In genomic region chr2:15751477-15751876, GRCh38 we compare ENCODE assay signal across 31 cellular contexts.
"Had no signal": no experiment of that assay in that cellular context is flagged by ENCODE, and none has a peak within 500 bp of the region (broad histone marks: within the 10 kb centered on the region; RNA-seq: fewer than 3 reads in every experiment).

No MANE protein-coding gene starts in this region.

- H3K9me3 ChIP-seq: adrenal gland, body of pancreas, colonic mucosa had no signal

- ATAC-seq: activated CD4-positive, alpha-beta T cell treated with anti-CD3 and anti-CD28 coated beads for 36 hours; activated CD8-positive, alpha-beta memory T cell treated with anti-CD3 and anti-CD28 coated beads, Interleukin-2, amount 10 ng/mL, durations not matched to agents 7 days and 5 days; activated CD8-positive, alpha-beta T cell treated with anti-CD3 and anti-CD28 coated beads, Interleukin-2, amount 10 ng/mL, durations not matched to agents 7 days and 5 days; activated naive CD8-positive, alpha-beta T cell treated with anti-CD3 and anti-CD28 coated beads, Interleukin-2, amount 50 U/mL, for 24 hours; body of pancreas; esophagus mucosa; heart left ventricle had no signal

- H3K4me3 Mint-ChIP-seq: activated CD4-positive, alpha-beta memory T cell treated with anti-CD3 and anti-CD28 coated beads for 36 hours; activated CD4-positive, alpha-beta T cell treated with anti-CD3 and anti-CD28 coated beads for 36 hours; activated CD4-positive, alpha-beta T cell treated with anti-CD3 and anti-CD28 coated beads, Interleukin-2, amount 10 ng/mL, durations not matched to agents 24 days and 14 days; activated CD8-positive, alpha-beta memory T cell treated with anti-CD3 and anti-CD28 coated beads, Interleukin-2, amount 10 ng/mL, durations not matched to agents 7 days and 5 days; activated CD8-positive, alpha-beta T cell treated with anti-CD3 and anti-CD28 coated beads, Interleukin-2, amount 10 ng/mL, durations not matched to agents 7 days and 5 days; activated naive CD4-positive, alpha-beta T cell treated with anti-CD3 and anti-CD28 coated beads for 36 hours; activated naive CD4-positive, alpha-beta T cell treated with anti-CD3 and anti-CD28 coated beads, Interleukin-2, amount 50 U/mL, for 24 hours; activated naive CD8-positive, alpha-beta T cell treated with anti-CD3 and anti-CD28 coated beads for 36 hours; activated naive CD8-positive, alpha-beta T cell treated with anti-CD3 and anti-CD28 coated beads, Interleukin-2, amount 50 U/mL, for 24 hours; activated T-helper 1 cell treated with anti-CD3 and anti-CD28 coated beads, Interleukin-12 subunit alpha, Interleukin-12 subunit beta, Interleukin-2, Interleukin-4 antibody, amounts not matched to agents 30 ng/mL and 10 ng/mL and 1 ng/mL, durations not matched to agents 14 hours and 24 hours and 36 hours; dendritic cell treated with granulocyte-macrophage colony-stimulating factor and Interleukin-4, amounts not matched to agents 40 ng/mL and 50 ng/mL, for 4 days had no signal

- H3K9me3 Mint-ChIP-seq: activated CD4-positive, alpha-beta memory T cell treated with anti-CD3 and anti-CD28 coated beads for 36 hours; activated CD4-positive, alpha-beta T cell treated with anti-CD3 and anti-CD28 coated beads, Interleukin-2, amount 10 ng/mL, durations not matched to agents 24 days and 14 days; activated naive CD4-positive, alpha-beta T cell treated with anti-CD3 and anti-CD28 coated beads for 36 hours; activated naive CD4-positive, alpha-beta T cell treated with anti-CD3 and anti-CD28 coated beads, Interleukin-2, amount 50 U/mL, for 24 hours; activated naive CD8-positive, alpha-beta T cell treated with anti-CD3 and anti-CD28 coated beads for 36 hours; activated naive CD8-positive, alpha-beta T cell treated with anti-CD3 and anti-CD28 coated beads, Interleukin-2, amount 50 U/mL, for 24 hours; activated T-helper 1 cell treated with anti-CD3 and anti-CD28 coated beads, Interleukin-12 subunit alpha, Interleukin-12 subunit beta, Interleukin-2, Interleukin-4 antibody, amounts not matched to agents 30 ng/mL and 10 ng/mL and 1 ng/mL, durations not matched to agents 14 hours and 24 hours and 36 hours; activated T-helper 2 cell treated with anti-CD3 and anti-CD28 coated beads, Interferon-gamma antibody, Interleukin-2, Interleukin-4, amounts not matched to agents 10 μg/mL and 5 μg/mL and 100 μg/mL, durations not matched to agents 14 hours and 24 hours and 36 hours; dendritic cell treated with granulocyte-macrophage colony-stimulating factor and Interleukin-4, amounts not matched to agents 40 ng/mL and 50 ng/mL, for 4 days had no signal

- H3K4me1 Mint-ChIP-seq: activated CD4-positive, alpha-beta T cell treated with anti-CD3 and anti-CD28 coated beads for 36 hours; activated CD4-positive, alpha-beta T cell treated with anti-CD3 and anti-CD28 coated beads, Interleukin-2, amount 10 ng/mL, durations not matched to agents 24 days and 14 days; activated CD8-positive, alpha-beta memory T cell treated with anti-CD3 and anti-CD28 coated beads, Interleukin-2, amount 10 ng/mL, durations not matched to agents 7 days and 5 days; activated naive CD4-positive, alpha-beta T cell treated with anti-CD3 and anti-CD28 coated beads, Interleukin-2, amount 50 U/mL, for 24 hours; activated naive CD8-positive, alpha-beta T cell treated with anti-CD3 and anti-CD28 coated beads for 36 hours; activated naive CD8-positive, alpha-beta T cell treated with anti-CD3 and anti-CD28 coated beads, Interleukin-2, amount 50 U/mL, for 24 hours had no signal

- H3K36me3 Mint-ChIP-seq: activated CD4-positive, alpha-beta memory T cell treated with anti-CD3 and anti-CD28 coated beads for 36 hours; activated CD8-positive, alpha-beta memory T cell treated with anti-CD3 and anti-CD28 coated beads, Interleukin-2, amount 10 ng/mL, durations not matched to agents 7 days and 5 days; activated naive CD4-positive, alpha-beta T cell treated with anti-CD3 and anti-CD28 coated beads, Interleukin-2, amount 50 U/mL, for 24 hours; activated naive CD8-positive, alpha-beta T cell treated with anti-CD3 and anti-CD28 coated beads for 36 hours had no signal

- H3K27me3 ChIP-seq: adrenal gland, body of pancreas, colonic mucosa, heart left ventricle had no signal

- H3K27me3 Mint-ChIP-seq: activated CD4-positive, alpha-beta memory T cell treated with anti-CD3 and anti-CD28 coated beads for 36 hours; activated CD4-positive, alpha-beta T cell treated with anti-CD3 and anti-CD28 coated beads, Interleukin-2, amount 10 ng/mL, durations not matched to agents 24 days and 14 days; activated CD8-positive, alpha-beta memory T cell treated with anti-CD3 and anti-CD28 coated beads, Interleukin-2, amount 10 ng/mL, durations not matched to agents 7 days and 5 days; activated naive CD8-positive, alpha-beta T cell treated with anti-CD3 and anti-CD28 coated beads for 36 hours; dendritic cell treated with granulocyte-macrophage colony-stimulating factor and Interleukin-4, amounts not matched to agents 40 ng/mL and 50 ng/mL, for 4 days had no signal

- H3K27ac ChIP-seq: adrenal gland, body of pancreas, colonic mucosa, heart left ventricle had no signal

- H3K4me1 ChIP-seq: body of pancreas, colonic mucosa had no signal

- H3K36me3 ChIP-seq: adrenal gland, colonic mucosa, heart left ventricle had no signal

- H3K27ac Mint-ChIP-seq: activated CD4-positive, alpha-beta memory T cell treated with anti-CD3 and anti-CD28 coated beads for 36 hours; activated CD4-positive, alpha-beta T cell treated with anti-CD3 and anti-CD28 coated beads for 36 hours; activated CD4-positive, alpha-beta T cell treated with anti-CD3 and anti-CD28 coated beads, Interleukin-2, amount 10 ng/mL, durations not matched to agents 24 days and 14 days; activated CD8-positive, alpha-beta memory T cell treated with anti-CD3 and anti-CD28 coated beads, Interleukin-2, amount 10 ng/mL, durations not matched to agents 7 days and 5 days; activated CD8-positive, alpha-beta T cell treated with anti-CD3 and anti-CD28 coated beads, Interleukin-2, amount 10 ng/mL, durations not matched to agents 7 days and 5 days; activated naive CD4-positive, alpha-beta T cell treated with anti-CD3 and anti-CD28 coated beads for 36 hours; activated naive CD4-positive, alpha-beta T cell treated with anti-CD3 and anti-CD28 coated beads, Interleukin-2, amount 50 U/mL, for 24 hours; activated naive CD8-positive, alpha-beta T cell treated with anti-CD3 and anti-CD28 coated beads for 36 hours; activated naive CD8-positive, alpha-beta T cell treated with anti-CD3 and anti-CD28 coated beads, Interleukin-2, amount 50 U/mL, for 24 hours; activated T-helper 1 cell treated with anti-CD3 and anti-CD28 coated beads, Interleukin-12 subunit alpha, Interleukin-12 subunit beta, Interleukin-2, Interleukin-4 antibody, amounts not matched to agents 30 ng/mL and 10 ng/mL and 1 ng/mL, durations not matched to agents 14 hours and 24 hours and 36 hours; activated T-helper 2 cell treated with anti-CD3 and anti-CD28 coated beads, Interferon-gamma antibody, Interleukin-2, Interleukin-4, amounts not matched to agents 10 μg/mL and 5 μg/mL and 100 μg/mL, durations not matched to agents 14 hours and 24 hours and 36 hours; dendritic cell treated with granulocyte-macrophage colony-stimulating factor and Interleukin-4, amounts not matched to agents 40 ng/mL and 50 ng/mL, for 4 days had no signal

- H3K4me3 ChIP-seq: adrenal gland, body of pancreas, colonic mucosa, heart left ventricle had no signal

- DNase-seq: activated CD4-positive, alpha-beta memory T cell treated with anti-CD3 and anti-CD28 coated beads for 36 hours; activated CD4-positive, alpha-beta T cell treated with anti-CD3 and anti-CD28 coated beads for 36 hours; activated CD4-positive, alpha-beta T cell treated with anti-CD3 and anti-CD28 coated beads, Interleukin-2, amount 10 ng/mL, durations not matched to agents 24 days and 14 days; activated CD4-positive, CD25-positive, alpha-beta regulatory T cell; activated CD4-positive, CD25-positive, alpha-beta regulatory T cell treated with anti-CD3 and anti-CD28 coated beads, Interleukin-2, amount 50 U/mL, for 72 hours; activated CD8-positive, alpha-beta memory T cell treated with anti-CD3 and anti-CD28 coated beads, Interleukin-2, amount 10 ng/mL, durations not matched to agents 7 days and 5 days; activated CD8-positive, alpha-beta memory T cell treated with anti-CD3 and anti-CD28 coated beads, Interleukin-2, amount 50 U/mL, for 4 hours; activated CD8-positive, alpha-beta T cell treated with anti-CD3 and anti-CD28 coated beads, Interleukin-2, amount 10 ng/mL, durations not matched to agents 7 days and 5 days; activated effector memory CD4-positive, alpha-beta T cell treated with anti-CD3 and anti-CD28 coated beads, Interleukin-2, amount 50 U/mL, for 16 hours; activated naive CD4-positive, alpha-beta T cell treated with anti-CD3 and anti-CD28 coated beads for 36 hours; activated naive CD8-positive, alpha-beta T cell treated with anti-CD3 and anti-CD28 coated beads for 36 hours; activated naive CD8-positive, alpha-beta T cell treated with anti-CD3 and anti-CD28 coated beads, Interleukin-2, amount 50 U/mL, for 24 hours; activated T-cell treated with anti-CD3 and anti-CD28 coated beads, Interleukin-2, amount 50 U/mL, for 1 hour; activated T-cell treated with anti-CD3 and anti-CD28 coated beads, Interleukin-2, amount 50 U/mL, for 48 hours; amygdala; aorta; body of pancreas; central memory CD4-positive, alpha-beta T cell; cerebellar nuclear complex; colonic mucosa; effector CD8-positive, alpha-beta T cell; foreskin fibroblast; glutamatergic neuron; heart left ventricle; T-helper 2 cell had no signal
